Comparison of ENCODE assay signal across 1 cellular context in genomic region chr5:1241509-1242080, GRCh38.
TF ChIP-seq lines count a peak whose summit lies in the region.

No MANE protein-coding gene starts in this region.

TF ChIP-seq in HepG2, 621 proteins besides CTCF, POLR2A, EP300 and RAD21:
- no peak for TF ChIP-seq ZFAT (CRISPR knock-in tag; conservative IDR thresholded peaks at IDR 0.05)
- TF ChIP-seq ZNF263 (CRISPR knock-in tag; IDR thresholded peaks at IDR 0.05): 0 out of 2 replicates have a peak, but pooled peaks have one; percentile 13
